Comparison of ENCODE assay signal across 25 cellular contexts in the genomic region with DNA sequence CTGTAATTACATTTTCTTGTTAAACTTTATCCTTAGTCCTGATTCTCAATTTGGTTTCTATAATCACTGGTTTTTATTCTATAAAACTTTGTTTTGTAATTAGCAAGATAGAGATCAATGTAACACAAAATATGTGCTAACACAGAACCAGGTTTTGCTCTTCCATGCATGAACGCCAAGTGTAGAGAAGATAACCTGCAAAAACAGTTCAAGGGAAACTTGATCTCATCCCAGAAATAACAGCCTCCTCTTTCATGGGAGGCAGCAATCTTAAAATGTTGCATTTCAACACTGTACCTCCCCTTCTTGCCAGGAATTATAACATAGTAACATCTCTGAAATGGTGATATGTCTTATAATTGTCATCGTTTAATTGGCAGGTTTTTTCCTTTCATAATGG.
"Had no signal": no experiment of that assay in that cellular context is flagged by ENCODE, and none has a peak within 500 bp of the region (broad histone marks: within the 10 kb centered on the region; RNA-seq: fewer than 3 reads in every experiment).

No MANE protein-coding gene starts in this region.

- H3K27ac ChIP-seq: esophagus squamous epithelium, heart right ventricle, lower lobe of right lung, neural progenitor cell, prostate gland, right atrium auricular region, stomach, thyroid gland had no signal

- DNase-seq: cortex of kidney; effector memory CD8-positive, alpha-beta T cell; erythroblast; esophagus squamous epithelium; foreskin melanocyte; glutamatergic neuron; heart right ventricle; hippocampal formation; left colon; left ventricle myocardium superior; lower lobe of right lung; naive B cell; stimulated activated CD4-positive, alpha-beta T cell treated with anti-CD3 and anti-CD28 coated beads, Interleukin-12 subunit alpha, Interleukin-12 subunit beta, amount 100 ng/mL, for 4 hours; stimulated activated CD4-positive, alpha-beta T cell treated with anti-CD3 and anti-CD28 coated beads, Interleukin-1b, Interleukin-23, amount 100 ng/mL, for 48 hours; stimulated activated CD4-positive, alpha-beta T cell treated with anti-CD3 and anti-CD28 coated beads, Interleukin-4, amount 100 ng/mL, for 1 hour; stimulated activated CD8-positive, alpha-beta memory T cell treated with anti-CD3 and anti-CD28 coated beads, Interleukin-4, amount 100 ng/mL, for 48 hours; stimulated activated naive CD4-positive, alpha-beta T cell treated with Interleukin-2 at 50 U/mL for 16 hours; stomach; thyroid gland had no signal

- H3K4me3 ChIP-seq: esophagus squamous epithelium, heart right ventricle, lower lobe of right lung, neural progenitor cell, prostate gland, right atrium auricular region, smooth muscle cell, stomach, thyroid gland had no signal

- H3K36me3 ChIP-seq: esophagus squamous epithelium, heart right ventricle, lower lobe of right lung, neural progenitor cell, prostate gland, right atrium auricular region, stomach, thyroid gland had no signal

- ATAC-seq: effector memory CD8-positive, alpha-beta T cell; heart right ventricle; left colon; left ventricle myocardium superior; lower lobe of right lung; natural killer cell treated with Interleukin-12 subunit alpha and Interleukin-12 subunit beta and Interleukin-15 and Interleukin-18, amount 100 ng/mL, for 72 hours; sciatic nerve had no signal

- H3K4me1 ChIP-seq: heart right ventricle, lower lobe of right lung, prostate gland, right atrium auricular region, stomach, thyroid gland had no signal

- H3K27me3 Mint-ChIP-seq: effector memory CD8-positive, alpha-beta T cell; natural killer cell treated with Interleukin-12 subunit alpha and Interleukin-12 subunit beta and Interleukin-15 and Interleukin-18, amount 100 ng/mL, for 72 hours had no signal

- H3K9me3 ChIP-seq: esophagus squamous epithelium, prostate gland, stomach, thyroid gland had no signal

- H2AFZ ChIP-seq: neural progenitor cell had no signal

- H3K27ac Mint-ChIP-seq: effector memory CD8-positive, alpha-beta T cell; naive B cell; natural killer cell treated with Interleukin-12 subunit alpha and Interleukin-12 subunit beta and Interleukin-15 and Interleukin-18, amount 100 ng/mL, for 72 hours; neural progenitor cell had no signal

- H3K36me3 Mint-ChIP-seq: natural killer cell treated with Interleukin-12 subunit alpha and Interleukin-12 subunit beta and Interleukin-15 and Interleukin-18, amount 100 ng/mL, for 72 hours had no signal

- H3K4me2 ChIP-seq: neural progenitor cell, smooth muscle cell had no signal

- H3K9me3 Mint-ChIP-seq: effector memory CD8-positive, alpha-beta T cell; natural killer cell treated with Interleukin-12 subunit alpha and Interleukin-12 subunit beta and Interleukin-15 and Interleukin-18, amount 100 ng/mL, for 72 hours had no signal

- H3K4me3 Mint-ChIP-seq: effector memory CD8-positive, alpha-beta T cell; naive B cell; natural killer cell treated with Interleukin-12 subunit alpha and Interleukin-12 subunit beta and Interleukin-15 and Interleukin-18, amount 100 ng/mL, for 72 hours; neural progenitor cell had no signal
